ENCODE assay signal across 1 cellular context in the genomic region with DNA sequence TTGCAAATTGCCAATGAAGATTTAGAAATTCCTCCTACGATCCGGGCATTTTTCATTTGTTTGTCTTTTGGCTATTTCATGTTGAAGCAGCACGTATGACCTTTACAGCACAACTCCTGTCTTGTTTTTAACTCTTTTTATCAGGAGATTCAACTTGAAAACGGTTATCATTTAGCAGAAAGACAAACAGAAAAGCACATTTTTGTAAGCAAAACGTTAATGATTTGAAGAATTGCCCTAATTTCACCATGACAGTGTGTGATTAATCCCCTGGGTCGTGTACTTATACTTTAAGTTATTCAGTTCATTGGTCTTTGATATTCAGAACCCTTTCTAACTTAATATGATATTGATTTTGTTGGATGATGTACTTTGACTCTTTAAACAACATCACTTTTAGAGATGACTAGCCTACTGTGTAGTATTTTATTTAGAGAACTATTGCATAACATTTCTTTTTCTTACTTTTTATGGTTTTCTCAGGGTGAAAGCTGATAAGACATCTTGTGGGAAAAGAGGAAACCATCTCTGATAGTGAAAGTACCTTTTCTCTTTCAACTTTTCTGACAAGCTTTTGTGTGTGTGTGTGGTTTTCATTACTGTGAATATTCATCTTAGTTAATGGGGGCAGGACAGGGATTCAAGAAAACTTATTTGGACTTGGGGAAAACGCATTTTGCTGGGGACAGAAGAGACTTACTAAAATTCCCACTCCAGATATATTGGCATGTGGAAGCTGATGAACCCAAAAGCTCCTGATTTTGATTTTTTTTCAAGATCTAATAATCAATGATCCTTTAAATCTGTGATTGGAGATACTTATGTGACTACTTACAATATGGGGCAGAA.
TF ChIP-seq lines count a peak whose summit lies in the region.

No MANE protein-coding gene starts in this region.

TF ChIP-seq in IMR-90, 13 proteins besides CTCF, POLR2A, EP300 and RAD21:
- no peak for TF ChIP-seq RFX5 (IDR thresholded peaks at IDR 0.05; ENCODE audit: low read depth, low read length)
- no peak for TF ChIP-seq MAFK (IDR thresholded peaks at IDR 0.05; ENCODE audit: low read depth, low read length)
- no peak for TF ChIP-seq NFE2L2 (IDR thresholded peaks at IDR 0.05; ENCODE audit: low read depth, low read length)
- no peak for TF ChIP-seq BHLHE40 (IDR thresholded peaks at IDR 0.05; ENCODE audit: low read depth, low read length)
- TF ChIP-seq, protein P1, sequence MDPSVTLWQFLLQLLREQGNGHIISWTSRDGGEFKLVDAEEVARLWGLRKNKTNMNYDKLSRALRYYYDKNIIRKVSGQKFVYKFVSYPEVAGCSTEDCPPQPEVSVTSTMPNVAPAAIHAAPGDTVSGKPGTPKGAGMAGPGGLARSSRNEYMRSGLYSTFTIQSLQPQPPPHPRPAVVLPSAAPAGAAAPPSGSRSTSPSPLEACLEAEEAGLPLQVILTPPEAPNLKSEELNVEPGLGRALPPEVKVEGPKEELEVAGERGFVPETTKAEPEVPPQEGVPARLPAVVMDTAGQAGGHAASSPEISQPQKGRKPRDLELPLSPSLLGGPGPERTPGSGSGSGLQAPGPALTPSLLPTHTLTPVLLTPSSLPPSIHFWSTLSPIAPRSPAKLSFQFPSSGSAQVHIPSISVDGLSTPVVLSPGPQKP (IDR thresholded peaks at IDR 0.05; ENCODE audit: borderline replicate concordance, low read depth, low read length): no peak
- no peak for TF ChIP-seq MXI1 (IDR thresholded peaks at IDR 0.05; ENCODE audit: borderline replicate concordance, low read depth, low read length)
- no peak for TF ChIP-seq SMC3 (IDR thresholded peaks at IDR 0.05; ENCODE audit: low read depth, low read length)
- TF ChIP-seq RCOR1 (IDR thresholded peaks at IDR 0.05; ENCODE audit: insufficient replicate concordance, low read length): no peak
- TF ChIP-seq CEBPB (IDR thresholded peaks at IDR 0.05; ENCODE audit: low read depth, low read length): peak; percentile 87
